Comparison of ENCODE assay signal across 1 cellular context in the genomic region with DNA sequence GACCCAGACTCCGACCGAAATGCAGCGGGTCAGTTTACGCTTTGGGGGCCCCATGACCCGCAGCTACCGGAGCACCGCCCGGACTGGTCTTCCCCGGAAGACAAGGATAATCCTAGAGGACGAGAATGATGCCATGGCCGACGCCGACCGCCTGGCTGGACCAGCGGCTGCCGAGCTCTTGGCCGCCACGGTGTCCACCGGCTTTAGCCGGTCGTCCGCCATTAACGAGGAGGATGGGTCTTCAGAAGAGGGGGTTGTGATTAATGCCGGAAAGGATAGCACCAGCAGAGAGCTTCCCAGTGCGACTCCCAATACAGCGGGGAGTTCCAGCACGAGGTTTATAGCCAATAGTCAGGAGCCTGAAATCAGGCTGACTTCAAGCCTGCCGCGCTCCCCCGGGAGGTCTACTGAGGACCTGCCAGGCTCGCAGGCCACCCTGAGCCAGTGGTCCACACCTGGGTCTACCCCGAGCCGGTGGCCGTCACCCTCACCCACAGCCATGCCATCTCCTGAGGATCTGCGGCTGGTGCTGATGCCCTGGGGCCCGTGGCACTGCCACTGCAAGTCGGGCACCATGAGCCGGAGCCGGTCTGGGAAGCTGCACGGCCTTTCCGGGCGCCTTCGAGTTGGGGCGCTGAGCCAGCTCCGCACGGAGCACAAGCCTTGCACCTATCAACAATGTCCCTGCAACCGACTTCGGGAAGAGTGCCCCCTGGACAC.
A peak's percentile ranks its signal among the peaks of the same experiment; 100 is the strongest.
TF ChIP-seq lines count a peak whose summit lies in the region.

No MANE protein-coding gene starts in this region.

TF ChIP-seq in HepG2, 621 proteins besides CTCF, POLR2A, EP300 and RAD21 (continued from another document and continues in another):
- TF ChIP-seq, protein P1, sequence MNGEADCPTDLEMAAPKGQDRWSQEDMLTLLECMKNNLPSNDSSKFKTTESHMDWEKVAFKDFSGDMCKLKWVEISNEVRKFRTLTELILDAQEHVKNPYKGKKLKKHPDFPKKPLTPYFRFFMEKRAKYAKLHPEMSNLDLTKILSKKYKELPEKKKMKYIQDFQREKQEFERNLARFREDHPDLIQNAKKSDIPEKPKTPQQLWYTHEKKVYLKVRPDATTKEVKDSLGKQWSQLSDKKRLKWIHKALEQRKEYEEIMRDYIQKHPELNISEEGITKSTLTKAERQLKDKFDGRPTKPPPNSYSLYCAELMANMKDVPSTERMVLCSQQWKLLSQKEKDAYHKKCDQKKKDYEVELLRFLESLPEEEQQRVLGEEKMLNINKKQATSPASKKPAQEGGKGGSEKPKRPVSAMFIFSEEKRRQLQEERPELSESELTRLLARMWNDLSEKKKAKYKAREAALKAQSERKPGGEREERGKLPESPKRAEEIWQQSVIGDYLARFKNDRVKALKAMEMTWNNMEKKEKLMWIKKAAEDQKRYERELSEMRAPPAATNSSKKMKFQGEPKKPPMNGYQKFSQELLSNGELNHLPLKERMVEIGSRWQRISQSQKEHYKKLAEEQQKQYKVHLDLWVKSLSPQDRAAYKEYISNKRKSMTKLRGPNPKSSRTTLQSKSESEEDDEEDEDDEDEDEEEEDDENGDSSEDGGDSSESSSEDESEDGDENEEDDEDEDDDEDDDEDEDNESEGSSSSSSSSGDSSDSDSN (CRISPR knock-in tag; IDR thresholded peaks at IDR 0.05): peak; percentile 65
- TF ChIP-seq ZFAT (CRISPR knock-in tag; conservative IDR thresholded peaks at IDR 0.05): no peak
- TF ChIP-seq ZMYM3 (CRISPR knock-in tag; IDR thresholded peaks at IDR 0.05): no peak
- TF ChIP-seq ZNF788 (CRISPR knock-in tag; IDR thresholded peaks at IDR 0.05; ENCODE audit: borderline replicate concordance): peak; percentile 45; the same call in 1 of the 2 replicates
- no peak for TF ChIP-seq SMAD3 (CRISPR knock-in tag; IDR thresholded peaks at IDR 0.05)
- no peak for TF ChIP-seq TEAD2 (CRISPR knock-in tag; IDR thresholded peaks at IDR 0.05)
- TF ChIP-seq HMG20A (CRISPR knock-in tag; IDR thresholded peaks at IDR 0.05; ENCODE audit: borderline replicate concordance): no peak
- TF ChIP-seq ZNF841 (CRISPR knock-in tag; IDR thresholded peaks at IDR 0.05; ENCODE audit: borderline replicate concordance): no peak
- TF ChIP-seq CREB1 (IDR thresholded peaks at IDR 0.05): no peak
- no peak for TF ChIP-seq CREB1 (CRISPR knock-in tag; IDR thresholded peaks at IDR 0.05)
- TF ChIP-seq ZMYM2 (CRISPR knock-in tag; IDR thresholded peaks at IDR 0.05): no peak
- TF ChIP-seq KDM5B (CRISPR knock-in tag; IDR thresholded peaks at IDR 0.05; ENCODE audit: borderline replicate concordance): peak; percentile 64; the same call in 1 of the 2 replicates
- TF ChIP-seq ZNF138 (CRISPR knock-in tag; IDR thresholded peaks at IDR 0.05; ENCODE audit: low read depth): no peak; the same call in 1 of the 2 replicates
- TF ChIP-seq ZNF562 (CRISPR knock-in tag; IDR thresholded peaks at IDR 0.05; ENCODE audit: borderline replicate concordance): no peak
- TF ChIP-seq ZBTB1 (CRISPR knock-in tag; IDR thresholded peaks at IDR 0.05; ENCODE audit: borderline replicate concordance): no peak
- TF ChIP-seq, protein P2, sequence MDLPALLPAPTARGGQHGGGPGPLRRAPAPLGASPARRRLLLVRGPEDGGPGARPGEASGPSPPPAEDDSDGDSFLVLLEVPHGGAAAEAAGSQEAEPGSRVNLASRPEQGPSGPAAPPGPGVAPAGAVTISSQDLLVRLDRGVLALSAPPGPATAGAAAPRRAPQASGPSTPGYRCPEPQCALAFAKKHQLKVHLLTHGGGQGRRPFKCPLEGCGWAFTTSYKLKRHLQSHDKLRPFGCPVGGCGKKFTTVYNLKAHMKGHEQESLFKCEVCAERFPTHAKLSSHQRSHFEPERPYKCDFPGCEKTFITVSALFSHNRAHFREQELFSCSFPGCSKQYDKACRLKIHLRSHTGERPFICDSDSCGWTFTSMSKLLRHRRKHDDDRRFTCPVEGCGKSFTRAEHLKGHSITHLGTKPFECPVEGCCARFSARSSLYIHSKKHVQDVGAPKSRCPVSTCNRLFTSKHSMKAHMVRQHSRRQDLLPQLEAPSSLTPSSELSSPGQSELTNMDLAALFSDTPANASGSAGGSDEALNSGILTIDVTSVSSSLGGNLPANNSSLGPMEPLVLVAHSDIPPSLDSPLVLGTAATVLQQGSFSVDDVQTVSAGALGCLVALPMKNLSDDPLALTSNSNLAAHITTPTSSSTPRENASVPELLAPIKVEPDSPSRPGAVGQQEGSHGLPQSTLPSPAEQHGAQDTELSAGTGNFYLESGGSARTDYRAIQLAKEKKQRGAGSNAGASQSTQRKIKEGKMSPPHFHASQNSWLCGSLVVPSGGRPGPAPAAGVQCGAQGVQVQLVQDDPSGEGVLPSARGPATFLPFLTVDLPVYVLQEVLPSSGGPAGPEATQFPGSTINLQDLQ (CRISPR knock-in tag; IDR thresholded peaks at IDR 0.05): no peak
- TF ChIP-seq, protein P3, sequence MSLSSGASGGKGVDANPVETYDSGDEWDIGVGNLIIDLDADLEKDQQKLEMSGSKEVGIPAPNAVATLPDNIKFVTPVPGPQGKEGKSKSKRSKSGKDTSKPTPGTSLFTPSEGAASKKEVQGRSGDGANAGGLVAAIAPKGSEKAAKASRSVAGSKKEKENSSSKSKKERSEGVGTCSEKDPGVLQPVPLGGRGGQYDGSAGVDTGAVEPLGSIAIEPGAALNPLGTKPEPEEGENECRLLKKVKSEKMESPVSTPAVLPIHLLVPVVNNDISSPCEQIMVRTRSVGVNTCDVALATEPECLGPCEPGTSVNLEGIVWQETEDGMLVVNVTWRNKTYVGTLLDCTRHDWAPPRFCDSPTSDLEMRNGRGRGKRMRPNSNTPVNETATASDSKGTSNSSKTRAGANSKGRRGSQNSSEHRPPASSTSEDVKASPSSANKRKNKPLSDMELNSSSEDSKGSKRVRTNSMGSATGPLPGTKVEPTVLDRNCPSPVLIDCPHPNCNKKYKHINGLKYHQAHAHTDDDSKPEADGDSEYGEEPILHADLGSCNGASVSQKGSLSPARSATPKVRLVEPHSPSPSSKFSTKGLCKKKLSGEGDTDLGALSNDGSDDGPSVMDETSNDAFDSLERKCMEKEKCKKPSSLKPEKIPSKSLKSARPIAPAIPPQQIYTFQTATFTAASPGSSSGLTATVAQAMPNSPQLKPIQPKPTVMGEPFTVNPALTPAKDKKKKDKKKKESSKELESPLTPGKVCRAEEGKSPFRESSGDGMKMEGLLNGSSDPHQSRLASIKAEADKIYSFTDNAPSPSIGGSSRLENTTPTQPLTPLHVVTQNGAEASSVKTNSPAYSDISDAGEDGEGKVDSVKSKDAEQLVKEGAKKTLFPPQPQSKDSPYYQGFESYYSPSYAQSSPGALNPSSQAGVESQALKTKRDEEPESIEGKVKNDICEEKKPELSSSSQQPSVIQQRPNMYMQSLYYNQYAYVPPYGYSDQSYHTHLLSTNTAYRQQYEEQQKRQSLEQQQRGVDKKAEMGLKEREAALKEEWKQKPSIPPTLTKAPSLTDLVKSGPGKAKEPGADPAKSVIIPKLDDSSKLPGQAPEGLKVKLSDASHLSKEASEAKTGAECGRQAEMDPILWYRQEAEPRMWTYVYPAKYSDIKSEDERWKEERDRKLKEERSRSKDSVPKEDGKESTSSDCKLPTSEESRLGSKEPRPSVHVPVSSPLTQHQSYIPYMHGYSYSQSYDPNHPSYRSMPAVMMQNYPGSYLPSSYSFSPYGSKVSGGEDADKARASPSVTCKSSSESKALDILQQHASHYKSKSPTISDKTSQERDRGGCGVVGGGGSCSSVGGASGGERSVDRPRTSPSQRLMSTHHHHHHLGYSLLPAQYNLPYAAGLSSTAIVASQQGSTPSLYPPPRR (CRISPR knock-in tag; IDR thresholded peaks at IDR 0.05; ENCODE audit: borderline replicate concordance): 0 out of 2 replicates have a peak, but pooled peaks have one; percentile 28
- TF ChIP-seq, protein P4, sequence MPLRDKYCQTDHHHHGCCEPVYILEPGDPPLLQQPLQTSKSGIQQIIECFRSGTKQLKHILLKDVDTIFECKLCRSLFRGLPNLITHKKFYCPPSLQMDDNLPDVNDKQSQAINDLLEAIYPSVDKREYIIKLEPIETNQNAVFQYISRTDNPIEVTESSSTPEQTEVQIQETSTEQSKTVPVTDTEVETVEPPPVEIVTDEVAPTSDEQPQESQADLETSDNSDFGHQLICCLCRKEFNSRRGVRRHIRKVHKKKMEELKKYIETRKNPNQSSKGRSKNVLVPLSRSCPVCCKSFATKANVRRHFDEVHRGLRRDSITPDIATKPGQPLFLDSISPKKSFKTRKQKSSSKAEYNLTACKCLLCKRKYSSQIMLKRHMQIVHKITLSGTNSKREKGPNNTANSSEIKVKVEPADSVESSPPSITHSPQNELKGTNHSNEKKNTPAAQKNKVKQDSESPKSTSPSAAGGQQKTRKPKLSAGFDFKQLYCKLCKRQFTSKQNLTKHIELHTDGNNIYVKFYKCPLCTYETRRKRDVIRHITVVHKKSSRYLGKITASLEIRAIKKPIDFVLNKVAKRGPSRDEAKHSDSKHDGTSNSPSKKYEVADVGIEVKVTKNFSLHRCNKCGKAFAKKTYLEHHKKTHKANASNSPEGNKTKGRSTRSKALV (CRISPR knock-in tag; IDR thresholded peaks at IDR 0.05): no peak
- no peak for TF ChIP-seq ELF1 (CRISPR knock-in tag; IDR thresholded peaks at IDR 0.05)
- 0 out of 2 replicates have a peak, but pooled peaks have one; percentile 49 for TF ChIP-seq HES4 (CRISPR knock-in tag; IDR thresholded peaks at IDR 0.05; ENCODE audit: borderline replicate concordance)
- peak; percentile 4; the same call in 1 of the 2 replicates for TF ChIP-seq YEATS2 (CRISPR knock-in tag; IDR thresholded peaks at IDR 0.05; ENCODE audit: borderline replicate concordance)
- TF ChIP-seq, protein P5, sequence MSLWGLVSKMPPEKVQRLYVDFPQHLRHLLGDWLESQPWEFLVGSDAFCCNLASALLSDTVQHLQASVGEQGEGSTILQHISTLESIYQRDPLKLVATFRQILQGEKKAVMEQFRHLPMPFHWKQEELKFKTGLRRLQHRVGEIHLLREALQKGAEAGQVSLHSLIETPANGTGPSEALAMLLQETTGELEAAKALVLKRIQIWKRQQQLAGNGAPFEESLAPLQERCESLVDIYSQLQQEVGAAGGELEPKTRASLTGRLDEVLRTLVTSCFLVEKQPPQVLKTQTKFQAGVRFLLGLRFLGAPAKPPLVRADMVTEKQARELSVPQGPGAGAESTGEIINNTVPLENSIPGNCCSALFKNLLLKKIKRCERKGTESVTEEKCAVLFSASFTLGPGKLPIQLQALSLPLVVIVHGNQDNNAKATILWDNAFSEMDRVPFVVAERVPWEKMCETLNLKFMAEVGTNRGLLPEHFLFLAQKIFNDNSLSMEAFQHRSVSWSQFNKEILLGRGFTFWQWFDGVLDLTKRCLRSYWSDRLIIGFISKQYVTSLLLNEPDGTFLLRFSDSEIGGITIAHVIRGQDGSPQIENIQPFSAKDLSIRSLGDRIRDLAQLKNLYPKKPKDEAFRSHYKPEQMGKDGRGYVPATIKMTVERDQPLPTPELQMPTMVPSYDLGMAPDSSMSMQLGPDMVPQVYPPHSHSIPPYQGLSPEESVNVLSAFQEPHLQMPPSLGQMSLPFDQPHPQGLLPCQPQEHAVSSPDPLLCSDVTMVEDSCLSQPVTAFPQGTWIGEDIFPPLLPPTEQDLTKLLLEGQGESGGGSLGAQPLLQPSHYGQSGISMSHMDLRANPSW (CRISPR knock-in tag; IDR thresholded peaks at IDR 0.05; ENCODE audit: borderline replicate concordance): no peak; the same call in 1 of the 2 replicates
- no peak for TF ChIP-seq NPAS2 (CRISPR knock-in tag; IDR thresholded peaks at IDR 0.05; ENCODE audit: borderline replicate concordance)
- TF ChIP-seq, protein P6, sequence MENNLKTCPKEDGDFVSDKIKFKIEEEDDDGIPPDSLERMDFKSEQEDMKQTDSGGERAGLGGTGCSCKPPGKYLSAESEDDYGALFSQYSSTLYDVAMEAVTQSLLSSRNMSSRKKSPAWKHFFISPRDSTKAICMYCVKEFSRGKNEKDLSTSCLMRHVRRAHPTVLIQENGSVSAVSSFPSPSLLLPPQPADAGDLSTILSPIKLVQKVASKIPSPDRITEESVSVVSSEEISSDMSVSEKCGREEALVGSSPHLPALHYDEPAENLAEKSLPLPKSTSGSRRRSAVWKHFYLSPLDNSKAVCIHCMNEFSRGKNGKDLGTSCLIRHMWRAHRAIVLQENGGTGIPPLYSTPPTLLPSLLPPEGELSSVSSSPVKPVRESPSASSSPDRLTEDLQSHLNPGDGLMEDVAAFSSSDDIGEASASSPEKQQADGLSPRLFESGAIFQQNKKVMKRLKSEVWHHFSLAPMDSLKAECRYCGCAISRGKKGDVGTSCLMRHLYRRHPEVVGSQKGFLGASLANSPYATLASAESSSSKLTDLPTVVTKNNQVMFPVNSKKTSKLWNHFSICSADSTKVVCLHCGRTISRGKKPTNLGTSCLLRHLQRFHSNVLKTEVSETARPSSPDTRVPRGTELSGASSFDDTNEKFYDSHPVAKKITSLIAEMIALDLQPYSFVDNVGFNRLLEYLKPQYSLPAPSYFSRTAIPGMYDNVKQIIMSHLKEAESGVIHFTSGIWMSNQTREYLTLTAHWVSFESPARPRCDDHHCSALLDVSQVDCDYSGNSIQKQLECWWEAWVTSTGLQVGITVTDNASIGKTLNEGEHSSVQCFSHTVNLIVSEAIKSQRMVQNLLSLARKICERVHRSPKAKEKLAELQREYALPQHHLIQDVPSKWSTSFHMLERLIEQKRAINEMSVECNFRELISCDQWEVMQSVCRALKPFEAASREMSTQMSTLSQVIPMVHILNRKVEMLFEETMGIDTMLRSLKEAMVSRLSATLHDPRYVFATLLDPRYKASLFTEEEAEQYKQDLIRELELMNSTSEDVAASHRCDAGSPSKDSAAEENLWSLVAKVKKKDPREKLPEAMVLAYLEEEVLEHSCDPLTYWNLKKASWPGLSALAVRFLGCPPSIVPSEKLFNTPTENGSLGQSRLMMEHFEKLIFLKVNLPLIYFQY (CRISPR knock-in tag; IDR thresholded peaks at IDR 0.05; ENCODE audit: borderline replicate concordance): no peak
- TF ChIP-seq TEAD3 (CRISPR knock-in tag; optimal IDR thresholded peaks at IDR 0.05; ENCODE audit: borderline replicate concordance): no peak
- TF ChIP-seq, protein P7, sequence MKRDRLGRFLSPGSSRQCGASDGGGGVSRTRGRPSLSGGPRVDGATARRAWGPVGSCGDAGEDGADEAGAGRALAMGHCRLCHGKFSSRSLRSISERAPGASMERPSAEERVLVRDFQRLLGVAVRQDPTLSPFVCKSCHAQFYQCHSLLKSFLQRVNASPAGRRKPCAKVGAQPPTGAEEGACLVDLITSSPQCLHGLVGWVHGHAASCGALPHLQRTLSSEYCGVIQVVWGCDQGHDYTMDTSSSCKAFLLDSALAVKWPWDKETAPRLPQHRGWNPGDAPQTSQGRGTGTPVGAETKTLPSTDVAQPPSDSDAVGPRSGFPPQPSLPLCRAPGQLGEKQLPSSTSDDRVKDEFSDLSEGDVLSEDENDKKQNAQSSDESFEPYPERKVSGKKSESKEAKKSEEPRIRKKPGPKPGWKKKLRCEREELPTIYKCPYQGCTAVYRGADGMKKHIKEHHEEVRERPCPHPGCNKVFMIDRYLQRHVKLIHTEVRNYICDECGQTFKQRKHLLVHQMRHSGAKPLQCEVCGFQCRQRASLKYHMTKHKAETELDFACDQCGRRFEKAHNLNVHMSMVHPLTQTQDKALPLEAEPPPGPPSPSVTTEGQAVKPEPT (CRISPR knock-in tag; IDR thresholded peaks at IDR 0.05; ENCODE audit: low read depth): no peak
- no peak; the same call in 1 of the 2 replicates for TF ChIP-seq ZNF75D (CRISPR knock-in tag; IDR thresholded peaks at IDR 0.05; ENCODE audit: borderline replicate concordance)
- no peak for TF ChIP-seq SRF (IDR thresholded peaks at IDR 0.05; ENCODE audit: low read depth, low read length)
- no peak for TF ChIP-seq ZBTB8A (CRISPR knock-in tag; IDR thresholded peaks at IDR 0.05; ENCODE audit: borderline replicate concordance, low read depth)
- no peak for TF ChIP-seq ZNF317 (CRISPR knock-in tag; IDR thresholded peaks at IDR 0.05)
